Comparison of ENCODE assay signal across 14 cellular contexts in the genomic region with DNA sequence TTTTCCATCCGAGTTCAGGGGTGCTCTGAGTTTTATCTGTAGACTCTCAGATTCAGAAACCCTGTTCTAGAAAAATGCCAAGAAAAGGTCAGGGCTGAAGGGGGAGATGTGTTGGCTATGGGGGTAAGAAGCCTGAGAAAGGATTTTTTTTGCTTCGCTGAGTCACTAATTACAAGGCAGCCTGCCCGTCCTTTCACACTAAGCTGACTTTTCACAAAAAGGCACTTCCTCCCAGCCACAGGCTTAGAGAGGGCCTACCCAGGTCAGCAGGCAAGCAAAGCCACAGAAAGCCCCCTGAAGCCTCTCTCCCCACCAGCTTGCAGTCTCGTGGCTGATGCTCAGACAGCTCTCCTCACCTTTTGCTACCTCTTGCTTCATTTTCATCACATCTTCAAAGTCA.
DNase-seq lines count a peak whose midpoint lies in the region; ATAC-seq and TF ChIP-seq lines count a peak whose summit lies in the region.
"Had no signal": no experiment of that assay in that cellular context is flagged by ENCODE, and none has a peak within 500 bp of the region (broad histone marks: within the 10 kb centered on the region; RNA-seq: fewer than 3 reads in every experiment).

No MANE protein-coding gene starts in this region.

- H3K4me1 Mint-ChIP-seq in T-cell = no peaks in the 10 kb centered on the region
- H3K4me1 Mint-ChIP-seq: central memory CD8-positive, alpha-beta T cell; natural killer cell had no signal

- H3K4me3 Mint-ChIP-seq in T-cell = no peak overlapping the region
- H3K4me3 Mint-ChIP-seq: central memory CD8-positive, alpha-beta T cell; natural killer cell had no signal

- DNase-seq in AG08395 (ENCODE audit: low spot score) = peak; percentile 45
- DNase-seq in HAP-1 (ENCODE audit: low spot score in 2 of 2) = peak; percentile 28 to 37
- peak in 1 of 2 experiments; percentile 35 for DNase-seq in SJSA1 (ENCODE audit: low read depth in 1 of 2, low spot score in 2 of 2)
- peak; percentile 50 for DNase-seq in iPS-NIHi7 (ENCODE audit: extremely low spot score)
- DNase-seq in T-cell = no peak
- DNase-seq in uterus = no peak
- DNase-seq: hippocampal formation; natural killer cell; stimulated activated CD4-positive, alpha-beta T cell treated with anti-CD3 and anti-CD28 coated beads, Interleukin-4, amount 100 ng/mL, for 4 hours; SW 1271; transverse colon had no signal

- H3K27me3 Mint-ChIP-seq in T-cell = peaks cover 18 to 21% of the 10 kb centered on the region in 2 donors

- no peak for TF ChIP-seq CTCF in uterus (IDR thresholded peaks at IDR 0.05)

- in situ Hi-C loops in HAP-1 (cut with MboI; ENCODE audit: low sequenced_read_pairs) = no loop called here

- peak overlapping the region; percentile 17 for H3K27ac ChIP-seq in SJSA1
- H3K27ac ChIP-seq in uterus = no peak overlapping the region
- H3K27ac ChIP-seq: transverse colon had no signal

- H3K27me3 ChIP-seq in HAP-1 (ENCODE audit: low read depth) (no peaks in the 10 kb centered on the region; the same call in 1 of the 2 replicates), SJSA1 (replicated peaks) (no peaks in the 10 kb centered on the region), uterus (no peaks in the 10 kb centered on the region)
- H3K27me3 ChIP-seq: transverse colon had no signal

- H3K27ac Mint-ChIP-seq in T-cell = no peak overlapping the region
- H3K27ac Mint-ChIP-seq: natural killer cell had no signal

- POLR2A ChIA-PET in T-cell (lab: Charles Lee) = no interaction called here

- CTCF ChIA-PET in T-cell (lab: Charles Lee) = interaction anchor here in 1 of 2 donors (1.2 kb wide), 1 partner anchor 9 kb away, joined by 3 read pairs; no protein-coding TSS in a partner anchor

- intact Hi-C loops in uterus (cut with DNase I; ENCODE audit: low total_unique reads) = no loop called here

- no peaks in the 10 kb centered on the region for H3K9me3 Mint-ChIP-seq in T-cell

- ATAC-seq in T-cell (replicated peaks in 1 of 4) (no peak), HG03521 (IDR thresholded peaks at IDR 0.05; ENCODE audit: unreplicated experiment) (no peak)
- ATAC-seq in activated CD4-positive, CD25-positive, alpha-beta regulatory T cell treated with anti-CD3 and anti-CD28 coated beads, Interleukin-2, amount 50 U/mL, for 24 hours = no peak
- ATAC-seq: natural killer cell had no signal

- no peak for TF ChIP-seq POLR2A in uterus (IDR thresholded peaks at IDR 0.05)

- H3K9me3 ChIP-seq in HAP-1 (no peaks in the 10 kb centered on the region), SJSA1 (replicated peaks) (no peaks in the 10 kb centered on the region), uterus (no peaks in the 10 kb centered on the region)
- H3K9me3 ChIP-seq: transverse colon had no signal

- no peaks in the 10 kb centered on the region for H3K36me3 ChIP-seq in HAP-1 (replicated peaks)
- H3K36me3 ChIP-seq in SJSA1 = no peaks in the 10 kb centered on the region
- H3K36me3 ChIP-seq in uterus = no peaks in the 10 kb centered on the region
- H3K36me3 ChIP-seq: transverse colon had no signal

- no peaks in the 10 kb centered on the region for H3K36me3 Mint-ChIP-seq in T-cell
- H3K36me3 Mint-ChIP-seq: natural killer cell had no signal

- H3K4me1 ChIP-seq in HAP-1 (peaks cover 6% of the 10 kb centered on the region; the same call in 1 of the 2 replicates), SJSA1 (replicated peaks) (peaks cover 12% of the 10 kb centered on the region), uterus (no peaks in the 10 kb centered on the region)
- H3K4me1 ChIP-seq: transverse colon had no signal

- H3K4me3 ChIP-seq in HAP-1 = no peak overlapping the region
- no peak overlapping the region for H3K4me3 ChIP-seq in SJSA1
- H3K4me3 ChIP-seq in uterus = no peak overlapping the region
- H3K4me3 ChIP-seq: transverse colon had no signal

Comparison
In these comparisons a context has a peak if more than half of its experiments do, and no peak if none do; other contexts are left out.
1. DNase-seq: peak in AG08395 (single experiment), HAP-1 (2 of 2) and iPS-NIHi7 (single experiment); none in T-cell (0 of 34) and uterus (0 of 2).